1 cellular context compared by ENCODE assay signal in genomic region chr11:66996609-66997273, GRCh38.
A peak's percentile ranks its signal among the peaks of the same experiment; 100 is the strongest.
TF ChIP-seq lines count a peak whose summit lies in the region.

No MANE protein-coding gene starts in this region.

TF ChIP-seq in K562, 482 proteins besides CTCF, POLR2A, EP300 and RAD21:
- TF ChIP-seq ZC3H11A (IDR thresholded peaks at IDR 0.05; ENCODE audit: low read depth, low read length) (0 out of 2 replicates have a peak, but pooled peaks have one; percentile 45), MGA (IDR thresholded peaks at IDR 0.05) (no peak)
TF ChIP-seq in K562: peak in this region for 1.
